In genomic region chr1:153643825-153644224, GRCh38 we compare ENCODE assay signal across 14 cellular contexts. TPM values are rescaled to one million over a fixed set of nuclear protein-coding genes. Genes with fewer than 3 reads are reported as not detected.
DNase-seq lines count a peak whose midpoint lies in the region; ATAC-seq and TF ChIP-seq lines count a peak whose summit lies in the region.
"Had no signal": no experiment of that assay in that cellular context is flagged by ENCODE, and none has a peak within 500 bp of the region (broad histone marks: within the 10 kb centered on the region; RNA-seq: fewer than 3 reads in every experiment).

No MANE protein-coding gene starts in this region.

- in situ Hi-C loops in GM13977 (cut with MboI; ENCODE audit: low pct_unique_long_range_greater_than_20kb, low sequenced_read_pairs, unreplicated experiment), result no loop called here

- no peak for ATAC-seq in activated CD8-positive, alpha-beta T cell treated with anti-CD3 and anti-CD28 coated beads for 36 hours
- no peak for ATAC-seq in activated CD8-positive, alpha-beta T cell treated with anti-CD3 and anti-CD28 coated beads, Interleukin-2, amount 10 ng/mL, durations not matched to agents 7 days and 5 days
- ATAC-seq in effector memory CD8-positive, alpha-beta T cell (replicated peaks), result no peak
- no peak for ATAC-seq in GM18517 (IDR thresholded peaks at IDR 0.05; ENCODE audit: unreplicated experiment)
- ATAC-seq: PC-3, WTC11 had no signal

- H3K36me3 Mint-ChIP-seq in activated CD8-positive, alpha-beta T cell treated with anti-CD3 and anti-CD28 coated beads for 36 hours (ENCODE audit: low read depth), result peaks cover 74% of the 10 kb centered on the region
- peaks cover 73% of the 10 kb centered on the region for H3K36me3 Mint-ChIP-seq in activated CD8-positive, alpha-beta T cell treated with anti-CD3 and anti-CD28 coated beads, Interleukin-2, amount 10 ng/mL, durations not matched to agents 7 days and 5 days (ENCODE audit: low read depth)
- peaks cover 87% of the 10 kb centered on the region for H3K36me3 Mint-ChIP-seq in effector memory CD8-positive, alpha-beta T cell (ENCODE audit: insufficient read depth)

- no peaks in the 10 kb centered on the region for H3K9me3 Mint-ChIP-seq in activated CD8-positive, alpha-beta T cell treated with anti-CD3 and anti-CD28 coated beads for 36 hours
- no peaks in the 10 kb centered on the region for H3K9me3 Mint-ChIP-seq in activated CD8-positive, alpha-beta T cell treated with anti-CD3 and anti-CD28 coated beads, Interleukin-2, amount 10 ng/mL, durations not matched to agents 7 days and 5 days (ENCODE audit: insufficient read depth)
- H3K9me3 Mint-ChIP-seq in effector memory CD8-positive, alpha-beta T cell, result no peaks in the 10 kb centered on the region
- H3K9me3 Mint-ChIP-seq: neural crest cell, WTC11 had no signal

- no peaks in the 10 kb centered on the region for H3K27me3 Mint-ChIP-seq in activated CD8-positive, alpha-beta T cell treated with anti-CD3 and anti-CD28 coated beads for 36 hours
- no peaks in the 10 kb centered on the region for H3K27me3 Mint-ChIP-seq in activated CD8-positive, alpha-beta T cell treated with anti-CD3 and anti-CD28 coated beads, Interleukin-2, amount 10 ng/mL, durations not matched to agents 7 days and 5 days (ENCODE audit: low read depth)
- no peaks in the 10 kb centered on the region for H3K27me3 Mint-ChIP-seq in effector memory CD8-positive, alpha-beta T cell

- H3K4me1 Mint-ChIP-seq in activated CD8-positive, alpha-beta T cell treated with anti-CD3 and anti-CD28 coated beads for 36 hours (ENCODE audit: low read depth), result peaks cover 62% of the 10 kb centered on the region
- peaks cover 47% of the 10 kb centered on the region for H3K4me1 Mint-ChIP-seq in activated CD8-positive, alpha-beta T cell treated with anti-CD3 and anti-CD28 coated beads, Interleukin-2, amount 10 ng/mL, durations not matched to agents 7 days and 5 days (ENCODE audit: low read depth)
- peaks cover 34 to 50% of the 10 kb centered on the region in 2 donors for H3K4me1 Mint-ChIP-seq in effector memory CD8-positive, alpha-beta T cell (ENCODE audit: low read depth in 2 of 2)

- no peak for DNase-seq in activated CD8-positive, alpha-beta T cell treated with anti-CD3 and anti-CD28 coated beads for 36 hours
- DNase-seq in activated CD8-positive, alpha-beta T cell treated with anti-CD3 and anti-CD28 coated beads, Interleukin-2, amount 10 ng/mL, durations not matched to agents 7 days and 5 days, result no peak
- DNase-seq in effector memory CD8-positive, alpha-beta T cell, result no peak
- DNase-seq in renal cortical epithelial cell (ENCODE audit: low read depth) (peak; percentile 42), GM13977 (ENCODE audit: low spot score) (no peak)
- DNase-seq: esophagus squamous epithelium, hypothalamus, NCI-H187, NCI-H524, PC-3, small intestine had no signal

- no peak for TF ChIP-seq CTCF in activated CD8-positive, alpha-beta T cell treated with anti-CD3 and anti-CD28 coated beads for 36 hours (IDR thresholded peaks at IDR 0.05)
- no peak for TF ChIP-seq CTCF in GM13977 (IDR thresholded peaks at IDR 0.05; ENCODE audit: extremely low read depth, insufficient read depth, missing control alignments)

- intact Hi-C loops in activated CD8-positive, alpha-beta T cell treated with anti-CD3 and anti-CD28 coated beads for 36 hours (cut with micrococcal nuclease), result no loop called here

- H3K27ac Mint-ChIP-seq in activated CD8-positive, alpha-beta T cell treated with anti-CD3 and anti-CD28 coated beads for 36 hours, result peak overlapping the region; percentile 73
- no peak overlapping the region for H3K27ac Mint-ChIP-seq in activated CD8-positive, alpha-beta T cell treated with anti-CD3 and anti-CD28 coated beads, Interleukin-2, amount 10 ng/mL, durations not matched to agents 7 days and 5 days
- H3K27ac Mint-ChIP-seq in effector memory CD8-positive, alpha-beta T cell, result peak overlapping the region; percentile 62 to 86

- POLR2A ChIA-PET in activated CD8-positive, alpha-beta T cell treated with anti-CD3 and anti-CD28 coated beads for 36 hours (lab: Charles Lee), result interaction anchor here (0.9 to 7.6 kb wide), 5 partner anchors 9 to 18 kb away, joined by 3 to 64 read pairs (median 6); partner anchors contain the start of gene CHTOP
- POLR2A ChIA-PET in activated CD8-positive, alpha-beta T cell treated with anti-CD3 and anti-CD28 coated beads, Interleukin-2, amount 10 ng/mL, durations not matched to agents 7 days and 5 days (lab: Charles Lee), result interaction anchor here (0.7 to 2.5 kb wide), 4 partner anchors 7 to 28 kb away, joined by 3 to 24 read pairs (median 4); partner anchors contain the start of genes CHTOP and SNAPIN

- H3K4me3 Mint-ChIP-seq in activated CD8-positive, alpha-beta T cell treated with anti-CD3 and anti-CD28 coated beads for 36 hours, result no peak overlapping the region
- no peak overlapping the region for H3K4me3 Mint-ChIP-seq in activated CD8-positive, alpha-beta T cell treated with anti-CD3 and anti-CD28 coated beads, Interleukin-2, amount 10 ng/mL, durations not matched to agents 7 days and 5 days
- H3K4me3 Mint-ChIP-seq in effector memory CD8-positive, alpha-beta T cell, result no peak overlapping the region
- H3K4me3 Mint-ChIP-seq: WTC11 had no signal

- CTCF ChIA-PET in activated CD8-positive, alpha-beta T cell treated with anti-CD3 and anti-CD28 coated beads for 36 hours (lab: Charles Lee), result interaction anchor here (0.7 to 5.5 kb wide), 6 partner anchors 9 to 133 kb away, joined by 3 to 21 read pairs (median 6); partner anchors contain the start of genes CHTOP and S100A13
- CTCF ChIA-PET in activated CD8-positive, alpha-beta T cell treated with anti-CD3 and anti-CD28 coated beads, Interleukin-2, amount 10 ng/mL, durations not matched to agents 7 days and 5 days (lab: Charles Lee), result interaction anchor here (1.3 to 2.8 kb wide), 5 partner anchors 9 to 134 kb away, joined by 3 to 13 read pairs (median 5); no protein-coding TSS in a partner anchor

RNA-seq across cellular contexts. Expression of gene CHTOP, which starts 10.0 kb away (rescaled TPM):
- total RNA-seq in activated CD8-positive, alpha-beta T cell treated with anti-CD3 and anti-CD28 coated beads for 36 hours, result 10 to 100 TPM; 76.8 to 83.2 TPM
- 10 to 100 TPM; 81.9 to 82.0 TPM for total RNA-seq in activated CD8-positive, alpha-beta T cell treated with anti-CD3 and anti-CD28 coated beads, Interleukin-2, amount 10 ng/mL, durations not matched to agents 7 days and 5 days
- 19.6 and 41.0 TPM in 2 replicates for total RNA-seq in renal cortical epithelial cell

RNA-seq across cellular contexts. Expression of gene SNAPIN, which starts 14.7 kb away (rescaled TPM):
- 10 to 100 TPM; 25.7 to 27.3 TPM for total RNA-seq in activated CD8-positive, alpha-beta T cell treated with anti-CD3 and anti-CD28 coated beads for 36 hours
- total RNA-seq in activated CD8-positive, alpha-beta T cell treated with anti-CD3 and anti-CD28 coated beads, Interleukin-2, amount 10 ng/mL, durations not matched to agents 7 days and 5 days, result 10 to 100 TPM; 36.5 to 37.7 TPM
- total RNA-seq in renal cortical epithelial cell, result 51.7 and 76.1 TPM in 2 replicates

RNA-seq across cellular contexts. Expression of gene S100A1, which starts 15.6 kb away (rescaled TPM):
- not detected for total RNA-seq in activated CD8-positive, alpha-beta T cell treated with anti-CD3 and anti-CD28 coated beads for 36 hours
- not detected for total RNA-seq in activated CD8-positive, alpha-beta T cell treated with anti-CD3 and anti-CD28 coated beads, Interleukin-2, amount 10 ng/mL, durations not matched to agents 7 days and 5 days
- 9.7 and 13.9 TPM in 2 replicates for total RNA-seq in renal cortical epithelial cell
- total RNA-seq: neural crest cell had no signal

RNA-seq across cellular contexts. Expression of gene S100A13, which starts 16.5 kb away (rescaled TPM):
- total RNA-seq in activated CD8-positive, alpha-beta T cell treated with anti-CD3 and anti-CD28 coated beads for 36 hours, result 1 to 10 TPM; 8.1 to 9.4 TPM
- 1 to 10 TPM; 6.2 to 7.0 TPM for total RNA-seq in activated CD8-positive, alpha-beta T cell treated with anti-CD3 and anti-CD28 coated beads, Interleukin-2, amount 10 ng/mL, durations not matched to agents 7 days and 5 days
- total RNA-seq in renal cortical epithelial cell, result 95.6 and 246 TPM in 2 replicates

RNA-seq across cellular contexts. Expression of gene ILF2, which starts 27.0 kb away (rescaled TPM):
- 100 to 1,000 TPM; 328 to 333 TPM for total RNA-seq in activated CD8-positive, alpha-beta T cell treated with anti-CD3 and anti-CD28 coated beads for 36 hours
- total RNA-seq in activated CD8-positive, alpha-beta T cell treated with anti-CD3 and anti-CD28 coated beads, Interleukin-2, amount 10 ng/mL, durations not matched to agents 7 days and 5 days, result 100 to 1,000 TPM; 211 to 215 TPM
- total RNA-seq in renal cortical epithelial cell, result 168 and 232 TPM in 2 replicates

Comparison
In these comparisons a context has a peak if more than half of its experiments do, and no peak if none do; other contexts are left out.
1. RNA of gene S100A1, which starts 15.6 kb away (total RNA-seq): 9.7 to 13.9 TPM in renal cortical epithelial cell; not detected in activated CD8-positive, alpha-beta T cell treated with anti-CD3 and anti-CD28 coated beads for 36 hours and not detected in activated CD8-positive, alpha-beta T cell treated with anti-CD3 and anti-CD28 coated beads, Interleukin-2, amount 10 ng/mL, durations not matched to agents 7 days and 5 days; every median in the first group is over 10 times any median in the second.